Comparison of ENCODE assay signal across 22 cellular contexts in genomic region chr19:19304186-19304975, GRCh38. TPM values are rescaled to one million over a fixed set of nuclear protein-coding genes. Genes with fewer than 3 reads are reported as not detected.
DNase-seq lines count a peak whose midpoint lies in the region; ATAC-seq and TF ChIP-seq lines count a peak whose summit lies in the region.
"Had no signal": no experiment of that assay in that cellular context is flagged by ENCODE, and none has a peak within 500 bp of the region (broad histone marks: within the 10 kb centered on the region; RNA-seq: fewer than 3 reads in every experiment).

No MANE protein-coding gene starts in this region.

- H3K4me3 Mint-ChIP-seq in activated T-cell treated with anti-CD3 and anti-CD28 coated beads, Interleukin-2, amount 50 U/mL, for 72 hours = no peak overlapping the region
- H3K4me3 Mint-ChIP-seq: CD4-positive, alpha-beta memory T cell had no signal

- H3K27ac Mint-ChIP-seq in activated T-cell treated with anti-CD3 and anti-CD28 coated beads, Interleukin-2, amount 50 U/mL, for 72 hours = no peak overlapping the region

- no peaks in the 10 kb centered on the region for H3F3A ChIP-seq in SK-N-SH (replicated peaks; ENCODE audit: insufficient read depth)

- no peak for TF ChIP-seq RAD21 in SK-N-SH (IDR thresholded peaks at IDR 0.05; ENCODE audit: low read length)

- no peak for TF ChIP-seq POLR2A in testis (IDR thresholded peaks at IDR 0.05)
- TF ChIP-seq POLR2A in ovary (IDR thresholded peaks at IDR 0.05) = no peak

- H3K36me3 ChIP-seq in SK-N-SH (replicated peaks in 1 of 2; ENCODE audit: control insufficient read depth in 1 of 2, insufficient read depth in 2 of 2, low read length in 1 of 2) (peaks cover 3 to 60% of the 10 kb centered on the region in 2 experiments), testis (ENCODE audit: low read depth, missing control alignments) (no peaks in the 10 kb centered on the region), ovary (no peaks in the 10 kb centered on the region)

- H3K4me1 ChIP-seq in SK-N-SH (ENCODE audit: control insufficient read depth in 1 of 2, insufficient read depth in 2 of 2, low read depth in 1 of 2, low read length in 1 of 2) (peaks cover 0 to 17% of the 10 kb centered on the region in 2 experiments; a peak in 1 of 4 replicates), testis (no peaks in the 10 kb centered on the region), ovary (ENCODE audit: insufficient read depth) (no peaks in the 10 kb centered on the region)

- H4K20me1 ChIP-seq in SK-N-SH (ENCODE audit: insufficient read depth) = no peaks in the 10 kb centered on the region

- H3K9ac ChIP-seq in SK-N-SH = no peak overlapping the region

- intact Hi-C loops in testis (cut with DNase I; ENCODE audit: low total_unique reads) (no loop called here), ovary (cut with DNase I) (no loop called here)

- H3K9me3 ChIP-seq in SK-N-SH (no peaks in the 10 kb centered on the region), testis (no peaks in the 10 kb centered on the region), ovary (no peaks in the 10 kb centered on the region)
- H3K9me3 ChIP-seq: neutrophil had no signal

- H2AFZ ChIP-seq in SK-N-SH (ENCODE audit: low read depth) = no peak overlapping the region

- CTCF ChIA-PET in SK-N-SH (lab: Yijun Ruan, JAX) = interaction anchor here (0.9 to 1.2 kb wide), 2 partner anchors 38 to 158 kb away, joined by 3 to 4 read pairs; no protein-coding TSS in a partner anchor

- no peak; the same call in 2 of the 3 replicates for ATAC-seq in SK-N-SH treated with all-trans-retinoic acid at 6 μM for 48 hours
- ATAC-seq in activated T-cell treated with anti-CD3 and anti-CD28 coated beads, Interleukin-2, amount 50 U/mL, for 72 hours (replicated peaks in 1 of 2) = no peak

- TF ChIP-seq CTCF in SK-N-SH (IDR thresholded peaks at IDR 0.05) (no peak), testis (IDR thresholded peaks at IDR 0.05) (no peak), ovary (IDR thresholded peaks at IDR 0.05) (no peak)

- 0 out of 2 replicates have a peak, but pooled peaks cover 4% of the 10 kb centered on the region for H3K79me2 ChIP-seq in SK-N-SH (ENCODE audit: insufficient read depth)

- H3K27me3 ChIP-seq in SK-N-SH (ENCODE audit: insufficient read depth) (no peaks in the 10 kb centered on the region), testis (no peaks in the 10 kb centered on the region), ovary (no peaks in the 10 kb centered on the region)
- H3K27me3 ChIP-seq: neutrophil had no signal

- no peaks in the 10 kb centered on the region for H3K4me1 Mint-ChIP-seq in activated T-cell treated with anti-CD3 and anti-CD28 coated beads, Interleukin-2, amount 50 U/mL, for 72 hours (ENCODE audit: low read depth)
- H3K4me1 Mint-ChIP-seq: CD4-positive, alpha-beta memory T cell had no signal

- no peaks in the 10 kb centered on the region for H3K27me3 Mint-ChIP-seq in activated T-cell treated with anti-CD3 and anti-CD28 coated beads, Interleukin-2, amount 50 U/mL, for 72 hours (ENCODE audit: low read depth)
- H3K27me3 Mint-ChIP-seq: CD4-positive, alpha-beta memory T cell had no signal

- DNase-seq in SK-N-SH (peak; percentile 77), anterior cingulate cortex (lab: John Stamatoyannopoulos, UW) (peak in 38 of 58 donors; percentile 7 to 80 (median 31)), hypothalamus (lab: John Stamatoyannopoulos, UW) (peak in 27 of 51 donors; percentile 0 to 54 (median 29)), testis (peak; percentile 41), ovary (no peak), SHP77 treated with DMSO at 0.1 percent for 48 hours (lab: John Stamatoyannopoulos, UW) (no peak)
- no peak for DNase-seq in activated T-cell treated with anti-CD3 and anti-CD28 coated beads, Interleukin-2, amount 50 U/mL, for 72 hours
- DNase-seq: activated CD4-positive, alpha-beta T cell treated with anti-CD3 and anti-CD28 coated beads for 1 hour; activated naive CD4-positive, alpha-beta T cell treated with anti-CD3 and anti-CD28 coated beads, Interleukin-2, amount 50 U/mL, for 16 hours; activated T-cell treated with anti-CD3 and anti-CD28 coated beads, Interleukin-2, amount 50 U/mL, for 48 hours; CD4-positive, alpha-beta memory T cell; DMS53; HCEC 1CT; NCI-H1092 treated with DMSO at 0.1 percent for 48 hours; NCI-H2029 treated with DMSO at 0.1 percent for 48 hours; NCI-H510A; retina; RPMI8226; SW 1271 had no signal

- H3K9me2 ChIP-seq in SK-N-SH = no peaks in the 10 kb centered on the region

- peaks cover 0 to 9% of the 10 kb centered on the region in 2 donors for H3K36me3 Mint-ChIP-seq in activated T-cell treated with anti-CD3 and anti-CD28 coated beads, Interleukin-2, amount 50 U/mL, for 72 hours (ENCODE audit: insufficient read depth in 2 of 2)

- no peak overlapping the region for H3K4me2 ChIP-seq in SK-N-SH

- POLR2A ChIA-PET in SK-N-SH (lab: Yijun Ruan, JAX) = no interaction called here

- TF ChIP-seq EP300 in SK-N-SH (IDR thresholded peaks at IDR 0.05; ENCODE audit: borderline replicate concordance in 1 of 2, low read depth in 1 of 2, low read length in 1 of 2) (no peak), ovary (IDR thresholded peaks at IDR 0.05) (no peak)

- no peaks in the 10 kb centered on the region for H3K9me3 Mint-ChIP-seq in activated T-cell treated with anti-CD3 and anti-CD28 coated beads, Interleukin-2, amount 50 U/mL, for 72 hours
- H3K9me3 Mint-ChIP-seq: CD4-positive, alpha-beta memory T cell had no signal

- WGBS in SK-N-SH (ENCODE audit: low lambda C conversion rate) = 92% methylated on average over 13 of the region's 14 CpGs
- WGBS in testis, 2 donors = 79 to 80% methylated on average over 10 to 14 of the region's 14 CpGs
- WGBS in ovary, 3 donors = 85 to 89% (median 88%) methylated on average over 14 of the region's 14 CpGs

- no peak overlapping the region for H3K4me3 ChIP-seq in SK-N-SH (ENCODE audit: low read depth in 2 of 2, low read length in 1 of 2)
- no peak overlapping the region for H3K4me3 ChIP-seq in testis
- no peak overlapping the region for H3K4me3 ChIP-seq in ovary

- H3K27ac ChIP-seq in SK-N-SH (ENCODE audit: low read depth in 2 of 2, low read length in 1 of 2) = peak overlapping the region in 1 of 2 experiments; percentile 17; a peak in 1 of 4 replicates
- H3K27ac ChIP-seq in testis = no peak overlapping the region
- H3K27ac ChIP-seq in ovary = no peak overlapping the region
- H3K27ac ChIP-seq: neutrophil had no signal

TF ChIP-seq in SK-N-SH, 30 proteins besides CTCF, POLR2A, EP300 and RAD21:
- TF ChIP-seq ELF1 (IDR thresholded peaks at IDR 0.05) (no peak), RXRA (IDR thresholded peaks at IDR 0.05; ENCODE audit: borderline replicate concordance, low read depth) (no peak), JUND (IDR thresholded peaks at IDR 0.05) (no peak), NRF1 (IDR thresholded peaks at IDR 0.05; ENCODE audit: low read depth, low read length) (no peak), MXI1 (IDR thresholded peaks at IDR 0.05; ENCODE audit: low read depth, low read length) (peak; percentile 31; the same call in 1 of the 2 replicates), MAX (IDR thresholded peaks at IDR 0.05; ENCODE audit: low read depth) (no peak)
TF ChIP-seq in SK-N-SH: peak in this region for 1.

TF ChIP-seq in SK-N-SH treated with all-trans-retinoic acid at 6 μM for 48 hours, 23 proteins besides CTCF, POLR2A, EP300 and RAD21 (continues in another document):
- TF ChIP-seq OSR1 (CRISPR knock-in tag; IDR thresholded peaks at IDR 0.05) (no peak), CSRNP3 (CRISPR knock-in tag; IDR thresholded peaks at IDR 0.05) (no peak), ZNF8 (CRISPR knock-in tag; IDR thresholded peaks at IDR 0.05) (no peak), SNAI2 (CRISPR knock-in tag; IDR thresholded peaks at IDR 0.05) (no peak)

RNA-seq across cellular contexts. Expression of gene SUGP1, which starts 15.9 kb away (rescaled TPM):
- polyA plus RNA-seq in SK-N-SH (2012; rRNA removed) (35.1 and 43.2 TPM in 2 replicates), testis (ENCODE audit: insufficient read depth, low read depth, low replicate concordance) (89.8 TPM), ovary (10 to 100 TPM; 27.6 to 29.0 TPM)
- polyA plus RNA-seq in SK-N-SH (2012; cell fraction: cytosol; rRNA removed) = 25.3 and 28.0 TPM in 2 replicates
- 97.2 and 105 TPM in 2 replicates for polyA plus RNA-seq in SK-N-SH (2012; cell fraction: nucleus; rRNA removed)
- total RNA-seq in testis (10 to 100 TPM; 87.4 to 98.8 TPM), ovary (10 to 100 TPM; 14.7 to 42.9 (median 37.3) TPM)
- 10 to 100 TPM; 67.3 to 69.9 TPM for total RNA-seq in activated T-cell treated with anti-CD3 and anti-CD28 coated beads, Interleukin-2, amount 50 U/mL, for 72 hours

RNA-seq across cellular contexts. Expression of gene MAU2, which starts 16.2 kb away (rescaled TPM):
- polyA plus RNA-seq in SK-N-SH (2012; rRNA removed) (17.6 and 19.4 TPM in 2 replicates), testis (ENCODE audit: insufficient read depth, low read depth, low replicate concordance) (77.2 TPM), ovary (10 to 100 TPM; 12.4 to 33.2 TPM)
- polyA plus RNA-seq in SK-N-SH (2012; cell fraction: cytosol; rRNA removed) = 7.0 and 10.5 TPM in 2 replicates
- polyA plus RNA-seq in SK-N-SH (2012; cell fraction: nucleus; rRNA removed) = 64.3 and 65.8 TPM in 2 replicates
- total RNA-seq in testis (100 to 1,000 TPM; 143 to 151 TPM), ovary (10 to 100 TPM; 48.3 to 77.0 (median 61.7) TPM)
- total RNA-seq in activated T-cell treated with anti-CD3 and anti-CD28 coated beads, Interleukin-2, amount 50 U/mL, for 72 hours = 10 to 100 TPM; 64.2 to 68.5 TPM

RNA-seq across cellular contexts. Expression of gene TM6SF2, which starts 31.3 kb away (rescaled TPM):
- polyA plus RNA-seq in SK-N-SH (2012; rRNA removed) = 1.4 and 1.8 TPM in 2 replicates
- polyA plus RNA-seq in SK-N-SH (2012; cell fraction: cytosol; rRNA removed) = 0.53 and 0.96 TPM in 2 replicates
- polyA plus RNA-seq in SK-N-SH (2012; cell fraction: nucleus; rRNA removed) = 9.7 and 16.9 TPM in 2 replicates
- total RNA-seq in testis = 1 to 10 TPM in 1 of 2 donors, under 1 TPM in 1; 0.93 to 1.2 TPM
- 0.96 TPM for polyA plus RNA-seq in testis (ENCODE audit: insufficient read depth, low read depth, low replicate concordance)
- total RNA-seq in ovary = 1 to 10 TPM in 1 of 7 donors, under 1 TPM in 2, not detected in 4; 0.25 to 3.7 (median 0.31) TPM
- under 1 TPM in 1 of 2 donors, not detected in 1; 0.19 TPM for polyA plus RNA-seq in ovary
- not detected for total RNA-seq in activated T-cell treated with anti-CD3 and anti-CD28 coated beads, Interleukin-2, amount 50 U/mL, for 72 hours
- total RNA-seq: activated CD8-positive, alpha-beta memory T cell treated with anti-CD3 and anti-CD28 coated beads for 36 hours; CD4-positive, alpha-beta memory T cell had no signal
- polyA plus RNA-seq: CD4-positive, alpha-beta memory T cell had no signal

Comparison
In these comparisons a context has a peak if more than half of its experiments do, and no peak if none do; other contexts are left out.
1. DNase-seq: peak in SK-N-SH (single experiment), anterior cingulate cortex (38 of 58), hypothalamus (27 of 51) and testis (single experiment); none in ovary (0 of 5), SHP77 treated with DMSO at 0.1 percent for 48 hours (single experiment) and activated T-cell treated with anti-CD3 and anti-CD28 coated beads, Interleukin-2, amount 50 U/mL, for 72 hours (0 of 2).